10 cellular contexts compared by ENCODE assay signal in genomic region chr1:9413877-9414213, GRCh38.
DNase-seq lines count a peak whose midpoint lies in the region; ATAC-seq and TF ChIP-seq lines count a peak whose summit lies in the region.
"Had no signal": no experiment of that assay in that cellular context is flagged by ENCODE, and none has a peak within 500 bp of the region (broad histone marks: within the 10 kb centered on the region; RNA-seq: fewer than 3 reads in every experiment).

No MANE protein-coding gene starts in this region.

- in situ Hi-C loops in transverse colon (cut with MboI; ENCODE audit: low pct_ligation_motif_present in 1 of 4, low pct_unique_long_range_greater_than_20kb in 1 of 4, low sequenced_read_pairs in 3 of 4) = no loop called here

- TF ChIP-seq EP300 in transverse colon (IDR thresholded peaks at IDR 0.05; ENCODE audit: low read depth) = no peak

- peaks cover 4% of the 10 kb centered on the region for H3K9me3 Mint-ChIP-seq in activated T-helper 17 cell treated with anti-CD3 and anti-CD28 coated beads, Interleukin-2, amount 50 U/mL, for 72 hours

- ATAC-seq in activated T-helper 17 cell treated with anti-CD3 and anti-CD28 coated beads, Interleukin-2, amount 50 U/mL, for 72 hours (replicated peaks) = no peak
- ATAC-seq in left lobe of liver = peak; percentile 26

- peak overlapping the region; percentile 79 to 88 (median 88) for H3K27ac ChIP-seq in transverse colon
- H3K27ac ChIP-seq: 22Rv1 had no signal

- no peak for TF ChIP-seq POLR2A in transverse colon (IDR thresholded peaks at IDR 0.05)

- H3K27ac Mint-ChIP-seq in activated T-helper 17 cell treated with anti-CD3 and anti-CD28 coated beads, Interleukin-2, amount 50 U/mL, for 72 hours = peak overlapping the region; percentile 50

- H3K4me3 ChIP-seq in transverse colon = no peak overlapping the region
- H3K4me3 ChIP-seq: K562 had no signal

- intact Hi-C loops in transverse colon (cut with DNase I; ENCODE audit: low total_unique reads) = no loop called here

- H3K36me3 Mint-ChIP-seq in activated T-helper 17 cell treated with anti-CD3 and anti-CD28 coated beads, Interleukin-2, amount 50 U/mL, for 72 hours (ENCODE audit: low read depth) = peaks cover 7% of the 10 kb centered on the region

- H3K4me1 ChIP-seq in transverse colon = peaks cover 15 to 25% (median 15%) of the 10 kb centered on the region in 4 donors

- DNase-seq in DMS 273 (lab: John Stamatoyannopoulos, UW; ENCODE audit: unreplicated experiment) (peak; percentile 45), DMS 273 treated with DMSO at 0.1 percent for 48 hours (lab: John Stamatoyannopoulos, UW) (no peak), left lobe of liver (ENCODE audit: low spot score) (no peak), transverse colon (peak; percentile 24), NCI-H748 (lab: John Stamatoyannopoulos, UW; ENCODE audit: unreplicated experiment) (no peak), NCI-H82 (lab: John Stamatoyannopoulos, UW) (no peak), NCI-H1092 (lab: John Stamatoyannopoulos, UW) (no peak)

- no peaks in the 10 kb centered on the region for H3K9me3 ChIP-seq in transverse colon

- H3K36me3 ChIP-seq in transverse colon = no peaks in the 10 kb centered on the region

- peaks cover 9% of the 10 kb centered on the region for H3K27me3 Mint-ChIP-seq in activated T-helper 17 cell treated with anti-CD3 and anti-CD28 coated beads, Interleukin-2, amount 50 U/mL, for 72 hours

- H3K4me3 Mint-ChIP-seq in activated T-helper 17 cell treated with anti-CD3 and anti-CD28 coated beads, Interleukin-2, amount 50 U/mL, for 72 hours = peak overlapping the region; percentile 64

- peaks cover 45% of the 10 kb centered on the region for H3K4me1 Mint-ChIP-seq in activated T-helper 17 cell treated with anti-CD3 and anti-CD28 coated beads, Interleukin-2, amount 50 U/mL, for 72 hours

- 60 to 100% methylated on average over 2 to 4 of the region's 4 CpGs for WGBS in transverse colon (ENCODE audit: low coverage in 1 of 2), 2 donors

- no peak for TF ChIP-seq CTCF in transverse colon (IDR thresholded peaks at IDR 0.05)

- no peaks in the 10 kb centered on the region for H3K27me3 ChIP-seq in transverse colon

Comparison
In these comparisons a context has a peak if more than half of its experiments do, and no peak if none do; other contexts are left out.
1. DNase-seq: peak in DMS 273 (single experiment) and transverse colon (single experiment); none in DMS 273 treated with DMSO at 0.1 percent for 48 hours (single experiment), left lobe of liver (single experiment), NCI-H748 (single experiment), NCI-H82 (single experiment) and NCI-H1092 (single experiment).